In genomic region chr7:5591547-5591899, GRCh38 we compare ENCODE assay signal across 1 cellular context.
TF ChIP-seq lines count a peak whose summit lies in the region.

No MANE protein-coding gene starts in this region.

TF ChIP-seq in HEK293, 187 proteins besides CTCF, POLR2A, EP300 and RAD21 (continued from another document):
- TF ChIP-seq ATF2 (tag by site-specific recombination; IDR thresholded peaks at IDR 0.05; ENCODE audit: low read depth) (no peak), ZNF768 (tag by site-specific recombination; IDR thresholded peaks at IDR 0.05) (no peak), ZNF221 (tag by site-specific recombination; IDR thresholded peaks at IDR 0.05; ENCODE audit: borderline replicate concordance) (no peak), ZNF426 (tag by site-specific recombination; IDR thresholded peaks at IDR 0.05) (no peak), ZNF248 (tag by site-specific recombination; IDR thresholded peaks at IDR 0.05) (no peak), OVOL3 (tag by site-specific recombination; IDR thresholded peaks at IDR 0.05) (no peak), ZIC2 (tag by site-specific recombination; IDR thresholded peaks at IDR 0.05) (peak; percentile 48; the same call in 1 of the 2 replicates), ZNF37A (tag by site-specific recombination; IDR thresholded peaks at IDR 0.05) (no peak), ZBTB49 (tag by site-specific recombination; IDR thresholded peaks at IDR 0.05; ENCODE audit: low read depth) (no peak), ZBTB48 (tag by site-specific recombination; IDR thresholded peaks at IDR 0.05) (0 out of 2 replicates have a peak, but pooled peaks have one; percentile 27), ZNF341 (tag by site-specific recombination; IDR thresholded peaks at IDR 0.05; ENCODE audit: low read depth) (peak; percentile 47)
